12 cellular contexts compared by ENCODE assay signal in the genomic region with DNA sequence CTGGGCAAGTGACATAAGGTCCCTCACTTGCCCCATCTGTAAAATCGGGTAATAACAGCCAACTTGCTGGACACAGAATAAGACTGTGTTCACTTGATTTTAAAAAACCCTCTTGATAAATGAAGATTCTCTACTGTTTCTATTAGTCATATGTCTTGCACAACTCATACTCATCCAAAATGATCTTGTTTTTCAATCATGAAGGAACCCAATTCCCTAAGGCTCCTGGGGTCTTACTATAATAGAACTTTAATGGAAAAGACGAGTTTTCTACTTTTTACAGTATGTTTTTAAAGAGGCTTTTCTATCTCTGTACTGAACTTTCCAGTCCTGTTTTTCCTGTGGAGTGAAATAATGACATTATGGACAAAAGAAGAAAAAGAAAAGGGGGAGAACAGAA.
DNase-seq lines count a peak whose midpoint lies in the region; ATAC-seq and TF ChIP-seq lines count a peak whose summit lies in the region.
"Had no signal": no experiment of that assay in that cellular context is flagged by ENCODE, and none has a peak within 500 bp of the region (broad histone marks: within the 10 kb centered on the region; RNA-seq: fewer than 3 reads in every experiment).

No MANE protein-coding gene starts in this region.

- ATAC-seq in stimulated activated naive B cell treated with anti-CD40 and anti-IgM and Interleukin-4, amounts not matched to agents 10 μg/mL and 1 μg/mL and 100 μg/mL, for 72 hours (replicated peaks) = no peak
- no peak for ATAC-seq in GM19035 (IDR thresholded peaks at IDR 0.05; ENCODE audit: unreplicated experiment)
- ATAC-seq: A549; body of pancreas; effector memory CD8-positive, alpha-beta T cell had no signal

- TF ChIP-seq CTCF in SU-DHL-6 (IDR thresholded peaks at IDR 0.05; ENCODE audit: insufficient read depth, low read length, poor library complexity, severe bottlenecking) (no peak), hepatocyte (IDR thresholded peaks at IDR 0.05; ENCODE audit: poor library complexity) (no peak)

- H3K9me2 ChIP-seq in SU-DHL-6 (replicated peaks; ENCODE audit: insufficient read depth, low read length) = no peaks in the 10 kb centered on the region
- H3K9me2 ChIP-seq in hepatocyte (replicated peaks; ENCODE audit: insufficient read depth) = no peaks in the 10 kb centered on the region

- no peak overlapping the region for H3K4me3 Mint-ChIP-seq in activated CD4-positive, alpha-beta T cell treated with anti-CD3 and anti-CD28 coated beads, Interleukin-2, amount 10 ng/mL, durations not matched to agents 24 days and 14 days
- no peak overlapping the region for H3K4me3 Mint-ChIP-seq in activated CD4-positive, alpha-beta T cell treated with anti-CD3 and anti-CD28 coated beads, Interleukin-2, amount 10 ng/mL, durations not matched to agents 7 days and 5 days
- peak overlapping the region in 1 of 2 donors; percentile 2 for H3K4me3 Mint-ChIP-seq in stimulated activated naive B cell treated with anti-CD40 and anti-IgM and Interleukin-4, amounts not matched to agents 10 μg/mL and 1 μg/mL and 100 μg/mL, for 72 hours
- H3K4me3 Mint-ChIP-seq: effector memory CD8-positive, alpha-beta T cell had no signal

- H3K4me3 ChIP-seq in SU-DHL-6 (ENCODE audit: insufficient read depth, low read length, poor library complexity, severe bottlenecking) = no peak overlapping the region
- H3K4me3 ChIP-seq in hepatocyte = no peak overlapping the region
- H3K4me3 ChIP-seq: A549, body of pancreas had no signal

- peaks cover 5% of the 10 kb centered on the region for H3K4me1 ChIP-seq in hepatocyte (ENCODE audit: insufficient read depth)
- H3K4me1 ChIP-seq: A549, body of pancreas had no signal

- peaks cover 64% of the 10 kb centered on the region for H3K4me1 Mint-ChIP-seq in activated CD4-positive, alpha-beta T cell treated with anti-CD3 and anti-CD28 coated beads, Interleukin-2, amount 10 ng/mL, durations not matched to agents 24 days and 14 days
- peaks cover 62% of the 10 kb centered on the region for H3K4me1 Mint-ChIP-seq in activated CD4-positive, alpha-beta T cell treated with anti-CD3 and anti-CD28 coated beads, Interleukin-2, amount 10 ng/mL, durations not matched to agents 7 days and 5 days
- H3K4me1 Mint-ChIP-seq in stimulated activated naive B cell treated with anti-CD40 and anti-IgM and Interleukin-4, amounts not matched to agents 10 μg/mL and 1 μg/mL and 100 μg/mL, for 72 hours = peaks cover 69 to 98% of the 10 kb centered on the region in 2 donors

- H3K27ac Mint-ChIP-seq in activated CD4-positive, alpha-beta T cell treated with anti-CD3 and anti-CD28 coated beads, Interleukin-2, amount 10 ng/mL, durations not matched to agents 24 days and 14 days = peak overlapping the region; percentile 30
- no peak overlapping the region for H3K27ac Mint-ChIP-seq in activated CD4-positive, alpha-beta T cell treated with anti-CD3 and anti-CD28 coated beads, Interleukin-2, amount 10 ng/mL, durations not matched to agents 7 days and 5 days
- peak overlapping the region; percentile 90 for H3K27ac Mint-ChIP-seq in stimulated activated naive B cell treated with anti-CD40 and anti-IgM and Interleukin-4, amounts not matched to agents 10 μg/mL and 1 μg/mL and 100 μg/mL, for 72 hours

- POLR2A ChIA-PET in activated CD4-positive, alpha-beta T cell treated with anti-CD3 and anti-CD28 coated beads, Interleukin-2, amount 10 ng/mL, durations not matched to agents 7 days and 5 days (lab: Charles Lee) = no interaction called here

- no peak overlapping the region for H3K4me2 ChIP-seq in SU-DHL-6 (ENCODE audit: low read depth, low read length, poor library complexity, severe bottlenecking)
- no peak overlapping the region for H3K4me2 ChIP-seq in hepatocyte
- H3K4me2 ChIP-seq: A549 had no signal

- H3F3A ChIP-seq in SU-DHL-6 (ENCODE audit: insufficient read depth) = peaks cover 2% of the 10 kb centered on the region

- no peaks in the 10 kb centered on the region for H4K20me1 ChIP-seq in SU-DHL-6 (ENCODE audit: low read depth, low read length)
- no peaks in the 10 kb centered on the region for H4K20me1 ChIP-seq in hepatocyte (ENCODE audit: insufficient read depth, poor library complexity, severe bottlenecking)

- peaks cover 16% of the 10 kb centered on the region for H3K36me3 ChIP-seq in SU-DHL-6 (ENCODE audit: low read length)
- no peaks in the 10 kb centered on the region for H3K36me3 ChIP-seq in hepatocyte (replicated peaks; ENCODE audit: insufficient read depth, low read depth)

- peaks cover 84% of the 10 kb centered on the region for H3K79me2 ChIP-seq in SU-DHL-6 (ENCODE audit: insufficient read depth, low read length)
- peaks cover 92% of the 10 kb centered on the region for H3K79me2 ChIP-seq in hepatocyte

- peaks cover 15% of the 10 kb centered on the region for H3K9me3 Mint-ChIP-seq in activated CD4-positive, alpha-beta T cell treated with anti-CD3 and anti-CD28 coated beads, Interleukin-2, amount 10 ng/mL, durations not matched to agents 24 days and 14 days
- peaks cover 8% of the 10 kb centered on the region for H3K9me3 Mint-ChIP-seq in activated CD4-positive, alpha-beta T cell treated with anti-CD3 and anti-CD28 coated beads, Interleukin-2, amount 10 ng/mL, durations not matched to agents 7 days and 5 days
- H3K9me3 Mint-ChIP-seq in stimulated activated naive B cell treated with anti-CD40 and anti-IgM and Interleukin-4, amounts not matched to agents 10 μg/mL and 1 μg/mL and 100 μg/mL, for 72 hours = peaks cover 5 to 6% of the 10 kb centered on the region in 2 donors
- H3K9me3 Mint-ChIP-seq: effector memory CD8-positive, alpha-beta T cell had no signal

- peak overlapping the region; percentile 99 for H3K27ac ChIP-seq in SU-DHL-6 (ENCODE audit: low read depth, low read length)
- peak overlapping the region; percentile 31 for H3K27ac ChIP-seq in hepatocyte
- H3K27ac ChIP-seq: A549, body of pancreas had no signal

- H2AFZ ChIP-seq in SU-DHL-6 (ENCODE audit: low read depth, low read length, severe bottlenecking) = no peak overlapping the region
- H2AFZ ChIP-seq in hepatocyte = no peak overlapping the region

- intact Hi-C loops in activated CD4-positive, alpha-beta T cell treated with anti-CD3 and anti-CD28 coated beads, Interleukin-2, amount 10 ng/mL, durations not matched to agents 24 days and 14 days (cut with micrococcal nuclease) = no loop called here

- peaks cover 85% of the 10 kb centered on the region for H3K36me3 Mint-ChIP-seq in activated CD4-positive, alpha-beta T cell treated with anti-CD3 and anti-CD28 coated beads, Interleukin-2, amount 10 ng/mL, durations not matched to agents 24 days and 14 days (ENCODE audit: low read depth)
- peaks cover 90% of the 10 kb centered on the region for H3K36me3 Mint-ChIP-seq in activated CD4-positive, alpha-beta T cell treated with anti-CD3 and anti-CD28 coated beads, Interleukin-2, amount 10 ng/mL, durations not matched to agents 7 days and 5 days (ENCODE audit: low read depth)
- H3K36me3 Mint-ChIP-seq in stimulated activated naive B cell treated with anti-CD40 and anti-IgM and Interleukin-4, amounts not matched to agents 10 μg/mL and 1 μg/mL and 100 μg/mL, for 72 hours = peaks cover 86 to 94% of the 10 kb centered on the region in 2 donors

- H3K27me3 ChIP-seq in SU-DHL-6 (ENCODE audit: low read length) = no peaks in the 10 kb centered on the region
- no peaks in the 10 kb centered on the region for H3K27me3 ChIP-seq in hepatocyte
- H3K27me3 ChIP-seq: body of pancreas had no signal

- CTCF ChIA-PET in activated CD4-positive, alpha-beta T cell treated with anti-CD3 and anti-CD28 coated beads, Interleukin-2, amount 10 ng/mL, durations not matched to agents 7 days and 5 days (lab: Charles Lee) = interaction anchor here (1.2 to 1.6 kb wide), 2 partner anchors 14 to 103 kb away, joined by 3 read pairs; no protein-coding TSS in a partner anchor

- WGBS in hepatocyte (ENCODE audit: low lambda C conversion rate, missing lambda C conversion rate) = 83% methylated on average over 2 of the region's 2 CpGs

- DNase-seq in activated CD4-positive, alpha-beta T cell treated with anti-CD3 and anti-CD28 coated beads, Interleukin-2, amount 10 ng/mL, durations not matched to agents 24 days and 14 days = no peak
- DNase-seq in activated CD4-positive, alpha-beta T cell treated with anti-CD3 and anti-CD28 coated beads, Interleukin-2, amount 10 ng/mL, durations not matched to agents 7 days and 5 days = no peak
- DNase-seq in hepatocyte (ENCODE audit: low spot score) (no peak), NCI-H2227 (lab: John Stamatoyannopoulos, UW; ENCODE audit: unreplicated experiment) (no peak)
- DNase-seq in stimulated activated naive B cell treated with anti-CD40 and anti-IgM and Interleukin-4, amounts not matched to agents 10 μg/mL and 1 μg/mL and 100 μg/mL, for 72 hours = no peak
- DNase-seq in stimulated activated CD4-positive, alpha-beta T cell treated with anti-CD3 and anti-CD28 coated beads, Interleukin-1b, Interleukin-23, amount 100 ng/mL, for 48 hours = no peak
- DNase-seq: body of pancreas; effector memory CD8-positive, alpha-beta T cell; SW 1271 had no signal

- H3K9me3 ChIP-seq in SU-DHL-6 (ENCODE audit: insufficient read depth, low read length) (no peaks in the 10 kb centered on the region), hepatocyte (ENCODE audit: low read depth) (no peaks in the 10 kb centered on the region)
- H3K9me3 ChIP-seq: A549, body of pancreas had no signal

- no peak overlapping the region for H3K9ac ChIP-seq in SU-DHL-6 (ENCODE audit: low read length)

- H3K27me3 Mint-ChIP-seq in activated CD4-positive, alpha-beta T cell treated with anti-CD3 and anti-CD28 coated beads, Interleukin-2, amount 10 ng/mL, durations not matched to agents 24 days and 14 days = no peaks in the 10 kb centered on the region
- no peaks in the 10 kb centered on the region for H3K27me3 Mint-ChIP-seq in activated CD4-positive, alpha-beta T cell treated with anti-CD3 and anti-CD28 coated beads, Interleukin-2, amount 10 ng/mL, durations not matched to agents 7 days and 5 days
- H3K27me3 Mint-ChIP-seq in stimulated activated naive B cell treated with anti-CD40 and anti-IgM and Interleukin-4, amounts not matched to agents 10 μg/mL and 1 μg/mL and 100 μg/mL, for 72 hours = no peaks in the 10 kb centered on the region
- H3K27me3 Mint-ChIP-seq: effector memory CD8-positive, alpha-beta T cell had no signal
